8 cellular contexts compared by ENCODE assay signal in genomic region chr10:97425964-97426775, GRCh38. TPM values are rescaled to one million over a fixed set of nuclear protein-coding genes. Genes with fewer than 3 reads are reported as not detected.
A peak's percentile ranks its signal among the peaks of the same experiment; 100 is the strongest.
DNase-seq lines count a peak whose midpoint lies in the region; ATAC-seq and TF ChIP-seq lines count a peak whose summit lies in the region.

Gene PGAM1, plus strand, starts transcription at chr10:97426191. Its CDS starts 117 bp downstream, at chr10:97426308.

- H3K36me3 ChIP-seq in right atrium auricular region, result peaks cover 23% of the 10 kb centered on the region
- peaks cover 0 to 11% of the 10 kb centered on the region in 2 donors for H3K36me3 ChIP-seq in vagina

- peak within 1 kb of the TSS; percentile 90 for H3K4me3 Mint-ChIP-seq in T-helper 17 cell

- TF ChIP-seq POLR2A in vagina (IDR thresholded peaks at IDR 0.05), result peak in 1 of 2 donors; percentile 57

- no peaks in the 10 kb centered on the region for H3K36me3 Mint-ChIP-seq in T-helper 17 cell (ENCODE audit: low read depth)

- H3K4me1 ChIP-seq in right atrium auricular region, result peaks cover 0 to 32% of the 10 kb centered on the region in 2 donors
- H3K4me1 ChIP-seq in vagina, result peaks cover 34% of the 10 kb centered on the region

- peak; percentile 87 for DNase-seq in NCI-H1694 treated with DMSO at 0.1 percent for 48 hours (lab: John Stamatoyannopoulos, UW)
- peak; percentile 94 to 97 (median 94) for DNase-seq in T-helper 17 cell
- DNase-seq in right atrium auricular region (ENCODE audit: low spot score), result peak; percentile 96
- DNase-seq in putamen (ENCODE audit: low spot score), result peak; percentile 97
- DNase-seq in vagina (ENCODE audit: extremely low spot score in 2 of 2), result peak in 1 of 2 donors; percentile 97

- H3K9me3 ChIP-seq in T-helper 17 cell (ENCODE audit: control insufficient read depth, low read length, poor library complexity, severe bottlenecking), result no peaks in the 10 kb centered on the region
- no peaks in the 10 kb centered on the region for H3K9me3 ChIP-seq in right atrium auricular region
- no peaks in the 10 kb centered on the region for H3K9me3 ChIP-seq in vagina

- peak; percentile 66 to 74 for TF ChIP-seq CTCF in right atrium auricular region (IDR thresholded peaks at IDR 0.05)
- peak in 2 of 3 experiments; percentile 28 to 57 for TF ChIP-seq CTCF in vagina (IDR thresholded peaks at IDR 0.05)

- H3K27me3 Mint-ChIP-seq in T-helper 17 cell, result no peaks in the 10 kb centered on the region

- ATAC-seq in GM18498 (IDR thresholded peaks at IDR 0.05; ENCODE audit: unreplicated experiment) (peak; percentile 88), HG02938 (IDR thresholded peaks at IDR 0.05; ENCODE audit: unreplicated experiment) (peak; percentile 79), T-helper 17 cell (peak; percentile 86)

- H3K27ac ChIP-seq in angular gyrus (ENCODE audit: low read depth, low read length), result peak within 1 kb of the TSS; percentile 91
- H3K27ac ChIP-seq in right atrium auricular region, result peak within 1 kb of the TSS; percentile 94 to 95
- peak within 1 kb of the TSS; percentile 83 for H3K27ac ChIP-seq in vagina

- H3K27me3 ChIP-seq in right atrium auricular region, result no peaks in the 10 kb centered on the region
- no peaks in the 10 kb centered on the region for H3K27me3 ChIP-seq in vagina

- peak within 1 kb of the TSS; percentile 94 for H3K27ac Mint-ChIP-seq in T-helper 17 cell

- H3K4me3 ChIP-seq in right atrium auricular region (peak within 1 kb of the TSS; percentile 86 to 94), vagina (peak within 1 kb of the TSS; percentile 64 to 72)

- H3K4me1 Mint-ChIP-seq in T-helper 17 cell, result peaks cover 21% of the 10 kb centered on the region

- intact Hi-C loops in vagina (cut with DNase I), result no loop called here

RNA-seq across cellular contexts. Expression of gene PGAM1, which starts in this region (rescaled TPM):
- 100 to 1,000 TPM in 1 of 2 donors, 10 to 100 TPM in 1; 88.6 to 101 TPM for total RNA-seq in T-helper 17 cell
- total RNA-seq in right atrium auricular region, result 100 to 1,000 TPM; 326 to 434 TPM
- total RNA-seq in vagina, result 224 TPM
